7 cellular contexts compared by ENCODE assay signal in genomic region chr19:12665646-12666304, GRCh38. TPM values are rescaled to one million over a fixed set of nuclear protein-coding genes. Genes with fewer than 3 reads are reported as not detected.
DNase-seq lines count a peak whose midpoint lies in the region; ATAC-seq, FAIRE-seq and TF ChIP-seq lines count a peak whose summit lies in the region.

No MANE protein-coding gene starts in this region.

- intact Hi-C loops in activated B cell treated with CpG ODN at 0.5 μM for 24 hours (cut with micrococcal nuclease): loop anchor here (1.0 to 5.0 kb wide), 8 partner anchors 25 to 333 kb away; partner anchors contain the start of genes TNPO2, ZNF490, ZNF563 and ZNF564

- H3K4me1 Mint-ChIP-seq in activated B cell treated with CpG ODN at 0.5 μM for 24 hours (peaks cover 68% of the 10 kb centered on the region), glutamatergic neuron (ENCODE audit: low read depth, unreplicated experiment) (peaks cover 16% of the 10 kb centered on the region)

- TF ChIP-seq CTCF in activated B cell treated with CpG ODN at 0.5 μM for 24 hours (IDR thresholded peaks at IDR 0.05) (no peak), glutamatergic neuron (IDR thresholded peaks at IDR 0.05; ENCODE audit: partially characterized antibody, unreplicated experiment) (no peak)

- no peak for TF ChIP-seq POLR2A in GM12891 (IDR thresholded peaks at IDR 0.05; ENCODE audit: low read depth, low read length)

- H3K9me3 Mint-ChIP-seq in activated B cell treated with CpG ODN at 0.5 μM for 24 hours: no peaks in the 10 kb centered on the region
- peaks cover 3% of the 10 kb centered on the region for H3K9me3 Mint-ChIP-seq in glutamatergic neuron (ENCODE audit: unreplicated experiment)

- H3K36me3 Mint-ChIP-seq in activated B cell treated with CpG ODN at 0.5 μM for 24 hours (ENCODE audit: low read depth) (peaks cover 58% of the 10 kb centered on the region), glutamatergic neuron (ENCODE audit: unreplicated experiment) (no peaks in the 10 kb centered on the region)

- peak; percentile 5 for ATAC-seq in HG03045 (IDR thresholded peaks at IDR 0.05; ENCODE audit: unreplicated experiment)
- ATAC-seq in activated B cell treated with CpG ODN at 0.5 μM for 24 hours (ENCODE audit: low read depth): peak; percentile 35

- DNase-seq in activated B cell treated with CpG ODN at 0.5 μM for 24 hours (peak; percentile 39), glutamatergic neuron (no peak), GM12891 (ENCODE audit: insufficient read length, low spot score) (no peak), C1 segment of cervical spinal cord (lab: John Stamatoyannopoulos, UW) (no peak), AG08396 (ENCODE audit: low spot score) (no peak)
- peak; percentile 54 for DNase-seq in stimulated activated CD8-positive, alpha-beta memory T cell treated with anti-CD3 and anti-CD28 coated beads, Interleukin-4, amount 100 ng/mL, for 48 hours

- no peak for FAIRE-seq in GM12891 (lab: Jason Lieb, UNC)

- POLR2A ChIA-PET in activated B cell treated with CpG ODN at 0.5 μM for 24 hours (lab: Charles Lee): interaction anchor here (0.5 to 3.4 kb wide), 21 partner anchors 8 to 1203 kb away, joined by 3 to 74 read pairs (median 5); partner anchors contain the start of genes DHPS, FBXW9, GET3 and JUNB

- CTCF ChIA-PET in activated B cell treated with CpG ODN at 0.5 μM for 24 hours (lab: Charles Lee): interaction anchor here (0.6 to 2.1 kb wide), 6 partner anchors 24 to 176 kb away, joined by 3 to 11 read pairs (median 3); no protein-coding TSS in a partner anchor

- H3K4me3 Mint-ChIP-seq in activated B cell treated with CpG ODN at 0.5 μM for 24 hours (peak overlapping the region; percentile 97), glutamatergic neuron (ENCODE audit: unreplicated experiment) (peak overlapping the region; percentile 94)

- H3K27me3 Mint-ChIP-seq in activated B cell treated with CpG ODN at 0.5 μM for 24 hours (no peaks in the 10 kb centered on the region), glutamatergic neuron (ENCODE audit: unreplicated experiment) (peaks cover 8% of the 10 kb centered on the region)

- peak overlapping the region; percentile 93 for H3K27ac Mint-ChIP-seq in activated B cell treated with CpG ODN at 0.5 μM for 24 hours
- H3K27ac Mint-ChIP-seq in glutamatergic neuron (ENCODE audit: unreplicated experiment): peak overlapping the region; percentile 86

TF ChIP-seq in GM12891, 5 proteins besides CTCF, POLR2A, EP300 and RAD21:
- TF ChIP-seq SPI1 (IDR thresholded peaks at IDR 0.05; ENCODE audit: low read depth, low read length) (no peak), POLR2AphosphoS5 (IDR thresholded peaks at IDR 0.05; ENCODE audit: low read depth, low read length) (no peak), TAF1 (IDR thresholded peaks at IDR 0.05; ENCODE audit: low read depth, low read length) (no peak; the same call in 1 of the 2 replicates), PAX5 (IDR thresholded peaks at IDR 0.05; ENCODE audit: insufficient read depth, low read length, severe bottlenecking) (no peak), POU2F2 (IDR thresholded peaks at IDR 0.05; ENCODE audit: low read depth, low read length) (no peak)

RNA-seq across cellular contexts. Expression of gene MAN2B1, which starts 0.8 kb away (rescaled TPM):
- total RNA-seq in activated B cell treated with CpG ODN at 0.5 μM for 24 hours (251 and 291 TPM in 2 replicates), glutamatergic neuron (ENCODE audit: unreplicated experiment) (72.2 TPM)
- polyA plus RNA-seq in GM12891 (2012; ENCODE audit: low read depth, missing spikeins): 126 TPM

RNA-seq across cellular contexts. Expression of gene WDR83, which starts 0.8 kb away (rescaled TPM):
- total RNA-seq in activated B cell treated with CpG ODN at 0.5 μM for 24 hours (17.7 and 20.8 TPM in 2 replicates), glutamatergic neuron (ENCODE audit: unreplicated experiment) (16.3 TPM)
- polyA plus RNA-seq in GM12891 (2012; ENCODE audit: low read depth, missing spikeins): 13.0 TPM

RNA-seq across cellular contexts. Expression of gene DHPS, which starts 15.9 kb away (rescaled TPM):
- total RNA-seq in activated B cell treated with CpG ODN at 0.5 μM for 24 hours: 141 and 160 TPM in 2 replicates
- total RNA-seq in glutamatergic neuron (ENCODE audit: unreplicated experiment): 116 TPM
- 78.9 TPM for polyA plus RNA-seq in GM12891 (2012; ENCODE audit: low read depth, missing spikeins)

RNA-seq across cellular contexts. Expression of gene GNG14, which starts 22.0 kb away (rescaled TPM):
- total RNA-seq in activated B cell treated with CpG ODN at 0.5 μM for 24 hours: not detected in 2 replicates
- total RNA-seq in glutamatergic neuron (ENCODE audit: unreplicated experiment): not detected
- 0.32 TPM for polyA plus RNA-seq in GM12891 (2012; ENCODE audit: low read depth, missing spikeins)

RNA-seq across cellular contexts. Expression of gene FBXW9, which starts 30.7 kb away (rescaled TPM):
- total RNA-seq in activated B cell treated with CpG ODN at 0.5 μM for 24 hours: 4.7 and 5.2 TPM in 2 replicates
- 7.4 TPM for total RNA-seq in glutamatergic neuron (ENCODE audit: unreplicated experiment)
- polyA plus RNA-seq in GM12891 (2012; ENCODE audit: low read depth, missing spikeins): 5.6 TPM

Comparison
In these comparisons a context has a peak if more than half of its experiments do, and no peak if none do; other contexts are left out.
1. DNase-seq: peak in activated B cell treated with CpG ODN at 0.5 μM for 24 hours (single experiment) and stimulated activated CD8-positive, alpha-beta memory T cell treated with anti-CD3 and anti-CD28 coated beads, Interleukin-4, amount 100 ng/mL, for 48 hours (single experiment); none in glutamatergic neuron (single experiment), GM12891 (single experiment), C1 segment of cervical spinal cord (0 of 14) and AG08396 (single experiment).